8 cellular contexts compared by ENCODE assay signal in the genomic region with DNA sequence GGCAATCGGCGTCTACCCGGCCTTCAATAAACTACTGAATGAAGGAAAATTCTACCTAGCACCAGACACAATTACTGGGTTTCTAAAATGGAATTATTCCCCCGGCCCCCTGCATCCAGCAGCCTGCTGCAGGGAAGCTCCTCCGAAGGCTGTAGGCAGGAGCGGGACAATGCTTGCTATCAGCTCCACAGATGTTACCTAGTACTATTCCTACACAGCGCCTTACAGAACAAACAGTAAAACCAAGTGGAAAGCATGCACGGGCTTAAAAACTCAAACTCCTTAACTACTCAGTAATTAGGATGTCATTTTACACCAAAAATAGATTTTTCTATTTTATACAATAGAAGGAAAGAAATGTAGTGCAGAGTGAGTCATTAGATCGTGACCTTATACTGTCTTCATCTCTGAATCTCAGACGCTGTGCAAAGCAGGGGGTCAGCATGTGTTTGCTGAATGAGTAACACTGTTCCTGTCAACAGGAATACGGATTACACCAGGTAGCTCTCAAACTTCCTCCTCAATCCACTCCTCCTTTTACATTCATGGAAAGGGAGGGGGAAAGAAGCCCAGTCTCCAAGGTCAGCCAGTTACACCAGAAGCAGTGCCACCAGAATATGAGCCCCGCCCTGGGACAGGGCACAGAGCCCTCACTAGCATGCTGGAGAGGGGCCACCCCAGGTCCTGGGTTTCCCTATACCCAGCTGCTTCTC.
DNase-seq lines count a peak whose midpoint lies in the region; ATAC-seq and TF ChIP-seq lines count a peak whose summit lies in the region.

No MANE protein-coding gene starts in this region.

- H3K4me1 ChIP-seq in esophagus squamous epithelium (peaks cover 51 to 87% (median 60%) of the 10 kb centered on the region in 3 donors), neutrophil (ENCODE audit: control insufficient read depth in 1 of 2, insufficient read depth in 1 of 2, low read depth in 1 of 2, low read length in 1 of 2) (peaks cover 47 to 48% of the 10 kb centered on the region in 2 experiments), OCI-LY7 (ENCODE audit: insufficient read depth, low read length, poor library complexity, severe bottlenecking) (peaks cover 24% of the 10 kb centered on the region)

- H4K20me1 ChIP-seq in OCI-LY7 (ENCODE audit: insufficient read depth, low read length): no peaks in the 10 kb centered on the region

- H3K27ac ChIP-seq in C4-2B: peak overlapping the region; percentile 77
- peak overlapping the region; percentile 73 to 95 (median 88) for H3K27ac ChIP-seq in esophagus squamous epithelium
- peak overlapping the region; percentile 96 for H3K27ac ChIP-seq in neutrophil
- no peak overlapping the region for H3K27ac ChIP-seq in OCI-LY7 (ENCODE audit: low read depth, low read length, poor library complexity, severe bottlenecking)

- WGBS in esophagus squamous epithelium, 2 donors: 24 to 44% methylated on average over 9 to 12 of the region's 12 CpGs

- intact Hi-C loops in esophagus squamous epithelium (cut with DNase I) (no loop called here), OCI-LY7 (cut with micrococcal nuclease; ENCODE audit: unreplicated experiment) (no loop called here)

- TF ChIP-seq CTCF in C4-2B (conservative IDR thresholded peaks at IDR 0.05) (no peak), esophagus squamous epithelium (IDR thresholded peaks at IDR 0.05) (no peak), neutrophil (IDR thresholded peaks at IDR 0.05) (no peak), OCI-LY7 (conservative IDR thresholded peaks at IDR 0.05; ENCODE audit: low read length) (no peak)

- peak; percentile 97 for DNase-seq in NCI-H69 (lab: John Stamatoyannopoulos, UW)
- DNase-seq in esophagus squamous epithelium (lab: John Stamatoyannopoulos, UW): no peak
- DNase-seq in Ammon's horn (ENCODE audit: low spot score): no peak
- DNase-seq in OCI-LY7 (ENCODE audit: low spot score): no peak
- no peak for DNase-seq in KG1 (lab: John Stamatoyannopoulos, UW)

- H3K9me3 ChIP-seq in esophagus squamous epithelium (no peaks in the 10 kb centered on the region), neutrophil (no peaks in the 10 kb centered on the region), OCI-LY7 (ENCODE audit: low read length) (no peaks in the 10 kb centered on the region)

- H3K4me3 ChIP-seq in esophagus squamous epithelium (peak overlapping the region in 1 of 4 donors; percentile 3), neutrophil (ENCODE audit: low read depth in 1 of 2, low read length in 1 of 2) (no peak overlapping the region), OCI-LY7 (ENCODE audit: low read depth, low read length, poor library complexity, severe bottlenecking) (no peak overlapping the region)

- no peak overlapping the region for H3K4me2 ChIP-seq in OCI-LY7 (ENCODE audit: low read length)

- no peaks in the 10 kb centered on the region for H3K79me2 ChIP-seq in OCI-LY7 (ENCODE audit: insufficient read depth, low read depth, low read length)

- H2AFZ ChIP-seq in OCI-LY7 (ENCODE audit: low read length): no peak overlapping the region

- no peaks in the 10 kb centered on the region for H3K36me3 ChIP-seq in esophagus squamous epithelium
- no peaks in the 10 kb centered on the region for H3K36me3 ChIP-seq in neutrophil
- 0 out of 2 replicates have a peak, but pooled peaks cover 6% of the 10 kb centered on the region for H3K36me3 ChIP-seq in OCI-LY7 (ENCODE audit: insufficient read depth, low read length)

- ATAC-seq in GM21717 (IDR thresholded peaks at IDR 0.05; ENCODE audit: unreplicated experiment): no peak

- TF ChIP-seq POLR2A in esophagus squamous epithelium (IDR thresholded peaks at IDR 0.05): no peak

- CTCF ChIA-PET in OCI-LY7 (lab: Charles Lee; ENCODE audit: unreplicated experiment): no interaction called here

- POLR2A ChIA-PET in OCI-LY7 (lab: Charles Lee): interaction anchor here (0.7 kb wide), 1 partner anchor 28 kb away, joined by 3 read pairs; no protein-coding TSS in a partner anchor

- BruUV-seq in OCI-LY7 (replicated peaks; lab: Mats Ljungman, UMichigan): no TSS peak

- no peaks in the 10 kb centered on the region for H3K27me3 ChIP-seq in esophagus squamous epithelium
- H3K27me3 ChIP-seq in neutrophil: no peaks in the 10 kb centered on the region

- no peaks in the 10 kb centered on the region for H3K9me2 ChIP-seq in OCI-LY7 (ENCODE audit: insufficient read depth, low read length)
